Comparison of ENCODE assay signal across 1 cellular context in genomic region chr10:97718659-97719142, GRCh38.
A peak's percentile ranks its signal among the peaks of the same experiment; 100 is the strongest.
TF ChIP-seq lines count a peak whose summit lies in the region.

No MANE protein-coding gene starts in this region.

TF ChIP-seq in HepG2, 621 proteins besides CTCF, POLR2A, EP300 and RAD21 (continues in another document):
- TF ChIP-seq TFAP4 (IDR thresholded peaks at IDR 0.05; ENCODE audit: borderline replicate concordance, low read depth): peak; percentile 42; the same call in 1 of the 2 replicates
- TF ChIP-seq ZKSCAN8 (CRISPR knock-in tag; IDR thresholded peaks at IDR 0.05; ENCODE audit: borderline replicate concordance): no peak
- no peak for TF ChIP-seq KDM2A (CRISPR knock-in tag; IDR thresholded peaks at IDR 0.05; ENCODE audit: borderline replicate concordance, low read depth)
- no peak for TF ChIP-seq THRA (CRISPR knock-in tag; IDR thresholded peaks at IDR 0.05; ENCODE audit: borderline replicate concordance)
- TF ChIP-seq MXI1 (IDR thresholded peaks at IDR 0.05; ENCODE audit: borderline replicate concordance, low read depth, low read length): 0 out of 3 replicates have a peak, but pooled peaks have one; percentile 32
- TF ChIP-seq DNMT1 (CRISPR knock-in tag; IDR thresholded peaks at IDR 0.05): no peak
- TF ChIP-seq REPIN1 (CRISPR knock-in tag; IDR thresholded peaks at IDR 0.05; ENCODE audit: borderline replicate concordance, low read depth): no peak
- no peak for TF ChIP-seq NAIF1 (CRISPR knock-in tag; IDR thresholded peaks at IDR 0.05; ENCODE audit: borderline replicate concordance)
- TF ChIP-seq GATAD2A (CRISPR knock-in tag; IDR thresholded peaks at IDR 0.05): peak; percentile 24; the same call in 1 of the 2 replicates
- TF ChIP-seq SP5 (CRISPR knock-in tag; IDR thresholded peaks at IDR 0.05; ENCODE audit: borderline replicate concordance, low read depth): peak; percentile 44; the same call in 1 of the 2 replicates
- no peak for TF ChIP-seq ATAD3A (CRISPR knock-in tag; IDR thresholded peaks at IDR 0.05)
- TF ChIP-seq MAFG (CRISPR knock-in tag; IDR thresholded peaks at IDR 0.05): no peak
- no peak for TF ChIP-seq ZNF276 (CRISPR knock-in tag; IDR thresholded peaks at IDR 0.05; ENCODE audit: low read depth)
- TF ChIP-seq ARID4A (CRISPR knock-in tag; IDR thresholded peaks at IDR 0.05; ENCODE audit: borderline replicate concordance): peak; percentile 42; the same call in 1 of the 2 replicates
- TF ChIP-seq ZEB1 (IDR thresholded peaks at IDR 0.05; ENCODE audit: insufficient replicate concordance, low read depth): peak; percentile 77
- TF ChIP-seq CEBPG (CRISPR knock-in tag; IDR thresholded peaks at IDR 0.05): peak; percentile 47
- TF ChIP-seq CREM (IDR thresholded peaks at IDR 0.05): no peak
- no peak for TF ChIP-seq CREM (CRISPR knock-in tag; IDR thresholded peaks at IDR 0.05)
- 0 out of 2 replicates have a peak, but pooled peaks have one; percentile 66 for TF ChIP-seq TGIF2 (CRISPR knock-in tag; IDR thresholded peaks at IDR 0.05)
- no peak for TF ChIP-seq SIN3A (IDR thresholded peaks at IDR 0.05; ENCODE audit: borderline replicate concordance, low read depth, low read length)
- TF ChIP-seq ATF1 (CRISPR knock-in tag; IDR thresholded peaks at IDR 0.05): no peak
- TF ChIP-seq AGO2 (optimal IDR thresholded peaks at IDR 0.05; ENCODE audit: low read depth, low read length): no peak
- TF ChIP-seq ATF3 (CRISPR knock-in tag; IDR thresholded peaks at IDR 0.05): no peak
- no peak; the same call in 1 of the 2 replicates for TF ChIP-seq ZNF281 (CRISPR knock-in tag; IDR thresholded peaks at IDR 0.05; ENCODE audit: borderline replicate concordance)
- peak; percentile 45; the same call in 1 of the 2 replicates for TF ChIP-seq ETV5 (CRISPR knock-in tag; IDR thresholded peaks at IDR 0.05; ENCODE audit: borderline replicate concordance)
- no peak for TF ChIP-seq PRDM4 (CRISPR knock-in tag; IDR thresholded peaks at IDR 0.05; ENCODE audit: borderline replicate concordance)
- TF ChIP-seq TEAD3 (CRISPR knock-in tag; optimal IDR thresholded peaks at IDR 0.05; ENCODE audit: borderline replicate concordance): peak; percentile 26
- no peak for TF ChIP-seq SRSF1 (optimal IDR thresholded peaks at IDR 0.05; ENCODE audit: low read depth, low read length)
- no peak for TF ChIP-seq ZNF317 (CRISPR knock-in tag; IDR thresholded peaks at IDR 0.05)
- no peak for TF ChIP-seq ZNF124 (CRISPR knock-in tag; IDR thresholded peaks at IDR 0.05)
- TF ChIP-seq SOX5 (CRISPR knock-in tag; IDR thresholded peaks at IDR 0.05; ENCODE audit: borderline replicate concordance): 0 out of 2 replicates have a peak, but pooled peaks have one; percentile 21
- no peak for TF ChIP-seq HNRNPL (IDR thresholded peaks at IDR 0.05; ENCODE audit: low read depth, low read length)
- 0 out of 2 replicates have a peak, but pooled peaks have one; percentile 34 for TF ChIP-seq RARA (CRISPR knock-in tag; IDR thresholded peaks at IDR 0.05)
- 0 out of 2 replicates have a peak, but pooled peaks have one; percentile 51 for TF ChIP-seq MXD4 (CRISPR knock-in tag; IDR thresholded peaks at IDR 0.05)
- TF ChIP-seq SALL2 (CRISPR knock-in tag; IDR thresholded peaks at IDR 0.05): no peak
- peak; percentile 43 for TF ChIP-seq ZNF687 (CRISPR knock-in tag; IDR thresholded peaks at IDR 0.05)
- TF ChIP-seq FOSL2 (CRISPR knock-in tag; IDR thresholded peaks at IDR 0.05): 0 out of 2 replicates have a peak, but pooled peaks have one; percentile 12
- TF ChIP-seq KLF9 (CRISPR knock-in tag; IDR thresholded peaks at IDR 0.05; ENCODE audit: low read depth): peak; percentile 82; the same call in 1 of the 2 replicates
- TF ChIP-seq SALL1 (CRISPR knock-in tag; IDR thresholded peaks at IDR 0.05): peak; percentile 15; the same call in 1 of the 2 replicates
- TF ChIP-seq TCF7 (IDR thresholded peaks at IDR 0.05; ENCODE audit: low read depth): no peak
- TF ChIP-seq KDM4B (CRISPR knock-in tag; IDR thresholded peaks at IDR 0.05): 0 out of 2 replicates have a peak, but pooled peaks have one; percentile 9
- TF ChIP-seq GABPA (IDR thresholded peaks at IDR 0.05; ENCODE audit: low read depth, low read length): no peak
- TF ChIP-seq GABPA (CRISPR knock-in tag; IDR thresholded peaks at IDR 0.05; ENCODE audit: low read depth): 0 out of 2 replicates have a peak, but pooled peaks have one; percentile 35
- peak; percentile 83 for TF ChIP-seq SAP130 (CRISPR knock-in tag; IDR thresholded peaks at IDR 0.05; ENCODE audit: low read depth)
